ENCODE assay signal across 16 cellular contexts in genomic region chr16:57500578-57501111, GRCh38. TPM values are rescaled to one million over a fixed set of nuclear protein-coding genes. Genes with fewer than 3 reads are reported as not detected.
A peak's percentile ranks its signal among the peaks of the same experiment; 100 is the strongest.
DNase-seq lines count a peak whose midpoint lies in the region; ATAC-seq and TF ChIP-seq lines count a peak whose summit lies in the region.
"Had no signal": no experiment of that assay in that cellular context is flagged by ENCODE, and none has a peak within 500 bp of the region (broad histone marks: within the 10 kb centered on the region; RNA-seq: fewer than 3 reads in every experiment).

No MANE protein-coding gene starts in this region.

- intact Hi-C loops in Right ventricle myocardium inferior (cut with DNase I) = no loop called here
- intact Hi-C loops in left ventricle myocardium superior (cut with micrococcal nuclease) = no loop called here
- intact Hi-C loops in OCI-LY7 (cut with micrococcal nuclease; ENCODE audit: unreplicated experiment) = no loop called here

- H3K9me3 ChIP-seq in OCI-LY7 (ENCODE audit: low read length) = no peaks in the 10 kb centered on the region
- H3K9me3 ChIP-seq: MG63 had no signal

- BruUV-seq in OCI-LY7 (replicated peaks; lab: Mats Ljungman, UMichigan) = no TSS peak

- no peak overlapping the region for H3K4me2 ChIP-seq in OCI-LY7 (ENCODE audit: low read length)
- H3K4me2 ChIP-seq: GM23338 had no signal

- CTCF ChIA-PET in OCI-LY7 (lab: Charles Lee; ENCODE audit: unreplicated experiment) = interaction anchor here (1.0 kb wide), 1 partner anchor 14 kb away, joined by 3 read pairs; no protein-coding TSS in a partner anchor
- CTCF ChIA-PET in RWPE1 (lab: Yijun Ruan, JAX) = interaction anchor here (0.5 kb wide), 1 partner anchor 10 kb away, joined by 3 read pairs; no protein-coding TSS in a partner anchor

- DNase-seq in Right ventricle myocardium inferior (ENCODE audit: missing footprints) = peak; percentile 63
- DNase-seq in left ventricle myocardium superior = no peak
- DNase-seq in OCI-LY7 (ENCODE audit: low spot score) = peak; percentile 11
- peak; percentile 62 for DNase-seq in left kidney (ENCODE audit: low read depth, low spot score)
- DNase-seq in stimulated activated naive CD8-positive, alpha-beta T cell treated with anti-CD3 and anti-CD28 coated beads, Interleukin-15, Interleukin-2, amounts not matched to agents 100 U/mL and 50 U/mL, for 24 hours = no peak
- DNase-seq in RWPE1 (ENCODE audit: low spot score) = no peak
- DNase-seq in NAMALWA (ENCODE audit: low spot score) = no peak
- DNase-seq: activated CD8-positive, alpha-beta memory T cell treated with anti-CD3 and anti-CD28 coated beads for 24 hours; erythroblast; MG63; NCI-H2171 treated with DMSO at 0.1 percent for 48 hours; OCI-M1 had no signal

- no peaks in the 10 kb centered on the region for H3K9me2 ChIP-seq in OCI-LY7 (ENCODE audit: insufficient read depth, low read length)

- no peaks in the 10 kb centered on the region; the same call in 1 of the 2 replicates for H4K20me1 ChIP-seq in OCI-LY7 (ENCODE audit: insufficient read depth, low read length)

- no peaks in the 10 kb centered on the region for H3K79me2 ChIP-seq in OCI-LY7 (ENCODE audit: insufficient read depth, low read depth, low read length)
- H3K79me2 ChIP-seq: parathyroid adenoma had no signal

- H3K4me3 ChIP-seq in OCI-LY7 (ENCODE audit: low read depth, low read length, poor library complexity, severe bottlenecking) = no peak overlapping the region
- H3K4me3 ChIP-seq: GM23338, MG63 had no signal

- POLR2A ChIA-PET in OCI-LY7 (lab: Charles Lee) = interaction anchor here (0.7 to 0.8 kb wide), 3 partner anchors 27 to 408 kb away, joined by 3 read pairs; no protein-coding TSS in a partner anchor
- POLR2A ChIA-PET in RWPE1 (lab: Yijun Ruan, JAX; ENCODE audit: low non-redundant PET) = no interaction called here

- no peak overlapping the region for H2AFZ ChIP-seq in OCI-LY7 (ENCODE audit: low read length)
- H2AFZ ChIP-seq: GM23338, parathyroid adenoma had no signal

- ATAC-seq in Right ventricle myocardium inferior (no peak), left ventricle myocardium superior (no peak), HG02885 (IDR thresholded peaks at IDR 0.05; ENCODE audit: poor library complexity, unreplicated experiment) (no peak)
- peak; percentile 37 for ATAC-seq in stimulated activated naive CD8-positive, alpha-beta T cell treated with anti-CD3 and anti-CD28 coated beads, Interleukin-15, Interleukin-2, amounts not matched to agents 100 U/mL and 50 U/mL, for 24 hours
- ATAC-seq: GM23338 had no signal

- no peaks in the 10 kb centered on the region for H3K36me3 ChIP-seq in OCI-LY7 (ENCODE audit: insufficient read depth, low read length)
- H3K36me3 ChIP-seq: MG63 had no signal

- no peaks in the 10 kb centered on the region for H3K4me1 ChIP-seq in OCI-LY7 (ENCODE audit: insufficient read depth, low read length, poor library complexity, severe bottlenecking)

- H3K27ac ChIP-seq in OCI-LY7 (ENCODE audit: low read depth, low read length, poor library complexity, severe bottlenecking) (no peak overlapping the region), RWPE1 (no peak overlapping the region)
- H3K27ac ChIP-seq: parathyroid adenoma had no signal

- TF ChIP-seq CTCF in OCI-LY7 (conservative IDR thresholded peaks at IDR 0.05; ENCODE audit: low read length) (no peak), RWPE1 (conservative IDR thresholded peaks at IDR 0.05; ENCODE audit: low read depth) (no peak)

RNA-seq across cellular contexts. Expression of gene DOK4, which starts 14.4 kb away (rescaled TPM):
- total RNA-seq in Right ventricle myocardium inferior (8.4 TPM), left ventricle myocardium superior (9.1 TPM), OCI-LY7 (2022) (1.0 and 1.1 TPM in 2 replicates)
- 0.09 and 0.13 TPM in 2 replicates for total RNA-seq in OCI-LY7 (2014; rRNA removed; shearing (Covaris generic))

RNA-seq across cellular contexts. Expression of gene CCDC102A, which starts 35.7 kb away (rescaled TPM):
- total RNA-seq in Right ventricle myocardium inferior (10.9 TPM), left ventricle myocardium superior (13.2 TPM), OCI-LY7 (2022) (6.7 and 7.1 TPM in 2 replicates)
- total RNA-seq in OCI-LY7 (2014; rRNA removed; shearing (Covaris generic)) = 4.2 and 4.8 TPM in 2 replicates

RNA-seq across cellular contexts. Expression of gene POLR2C, which starts 38.2 kb away (rescaled TPM):
- 37.1 TPM for total RNA-seq in Right ventricle myocardium inferior
- total RNA-seq in left ventricle myocardium superior = 37.3 TPM
- 98.1 and 101 TPM in 2 replicates for total RNA-seq in OCI-LY7 (2014; rRNA removed; shearing (Covaris generic))
- total RNA-seq in OCI-LY7 (2022) = 51.3 and 52.3 TPM in 2 replicates

RNA-seq across cellular contexts. Expression of gene ADGRG5, which starts 41.8 kb away (rescaled TPM):
- total RNA-seq in Right ventricle myocardium inferior (0.32 TPM), left ventricle myocardium superior (not detected), OCI-LY7 (2022) (0.37 and 1.3 TPM in 2 replicates)
- 0.39 TPM in 1 of 2 replicates, not detected in the other for total RNA-seq in OCI-LY7 (2014; rRNA removed; shearing (Covaris generic))
- total RNA-seq: chondrocyte had no signal

RNA-seq across cellular contexts. Expression of gene COQ9, which starts 53.4 kb away (rescaled TPM):
- total RNA-seq in Right ventricle myocardium inferior (215 TPM), left ventricle myocardium superior (205 TPM), OCI-LY7 (2022) (43.9 and 45.2 TPM in 2 replicates)
- total RNA-seq in OCI-LY7 (2014; rRNA removed; shearing (Covaris generic)) = 30.5 and 31.3 TPM in 2 replicates

Comparison
In these comparisons a context has a peak if more than half of its experiments do, and no peak if none do; other contexts are left out.
1. DNase-seq: peak in Right ventricle myocardium inferior (single experiment), OCI-LY7 (single experiment) and left kidney (single experiment); none in left ventricle myocardium superior (single experiment), stimulated activated naive CD8-positive, alpha-beta T cell treated with anti-CD3 and anti-CD28 coated beads, Interleukin-15, Interleukin-2, amounts not matched to agents 100 U/mL and 50 U/mL, for 24 hours (single experiment), RWPE1 (single experiment) and NAMALWA (single experiment).